6 cellular contexts compared by ENCODE assay signal in genomic region chr6:85802162-85802561, GRCh38.
"Had no signal": no experiment of that assay in that cellular context is flagged by ENCODE, and none has a peak within 500 bp of the region (broad histone marks: within the 10 kb centered on the region; RNA-seq: fewer than 3 reads in every experiment).

No MANE protein-coding gene starts in this region.

- DNase-seq: IMR-90, KBM-7, KG1 had no signal

- ATAC-seq: HepG2, K562 had no signal

- H3K27ac ChIP-seq: HL-60 had no signal

- H3K4me3 ChIP-seq: K562 had no signal
